8 cellular contexts compared by ENCODE assay signal in genomic region chr4:25861422-25861926, GRCh38. TPM values are rescaled to one million over a fixed set of nuclear protein-coding genes. Genes with fewer than 3 reads are reported as not detected.
DNase-seq lines count a peak whose midpoint lies in the region; ATAC-seq, FAIRE-seq and TF ChIP-seq lines count a peak whose summit lies in the region.

No MANE protein-coding gene starts in this region.

- no peaks in the 10 kb centered on the region for H3K36me3 ChIP-seq in RWPE2 (ENCODE audit: low read depth)

- H3K4me3 ChIP-seq in RWPE2 (ENCODE audit: severe bottlenecking) (peak overlapping the region; percentile 92), epithelial cell of proximal tubule (ENCODE audit: low read depth, low read length) (peak overlapping the region; percentile 77)

- TF ChIP-seq CTCF in RWPE2 (IDR thresholded peaks at IDR 0.05; ENCODE audit: poor library complexity, severe bottlenecking) = no peak
- TF ChIP-seq CTCF in epithelial cell of proximal tubule (conservative IDR thresholded peaks at IDR 0.05; ENCODE audit: low read depth, low read length) = no peak

- H3K27ac ChIP-seq in RWPE2 (ENCODE audit: poor library complexity, severe bottlenecking) = peak overlapping the region; percentile 16

- H3K4me1 ChIP-seq in RWPE2 (ENCODE audit: insufficient read depth, poor library complexity, severe bottlenecking) = peaks cover 19% of the 10 kb centered on the region

- H3K9me3 ChIP-seq in RWPE2 (ENCODE audit: severe bottlenecking) = peaks cover 1% of the 10 kb centered on the region

- ATAC-seq in RWPE2 (ENCODE audit: low read depth) = no peak

- peak; percentile 8 for FAIRE-seq in GM19239 (lab: Jason Lieb, UNC)

- H3K27me3 ChIP-seq in RWPE2 (ENCODE audit: insufficient read depth, poor library complexity, severe bottlenecking) = no peaks in the 10 kb centered on the region

- DNase-seq in GM19239 (ENCODE audit: insufficient read length, low spot score) = no peak
- DNase-seq in RWPE2 (ENCODE audit: low spot score) = no peak
- DNase-seq in epithelial cell of proximal tubule (ENCODE audit: low read depth) = no peak
- DNase-seq in renal cortical epithelial cell (ENCODE audit: low read depth) = peak; percentile 15
- no peak for DNase-seq in SK-N-DZ (ENCODE audit: low spot score)
- no peak for DNase-seq in stimulated activated CD8-positive, alpha-beta memory T cell treated with anti-CD3 and anti-CD28 coated beads, Interleukin-4, amount 100 ng/mL, for 48 hours
- no peak for DNase-seq in mucosa of gallbladder (ENCODE audit: low spot score)
- DNase-seq in NCI-H2029 (lab: John Stamatoyannopoulos, UW) = no peak

RNA-seq across cellular contexts. Expression of gene SEL1L3, which starts 1.3 kb away (rescaled TPM):
- total RNA-seq in epithelial cell of proximal tubule (31.2 and 54.4 TPM in 2 replicates), renal cortical epithelial cell (57.7 and 140 TPM in 2 replicates), mucosa of gallbladder (221 TPM)
- 4.0 TPM in 2 replicates for polyA plus RNA-seq in SK-N-DZ (2014; cell fraction: cytosol; rRNA removed)
- 2.9 and 3.0 TPM in 2 replicates for polyA plus RNA-seq in SK-N-DZ (2014; cell fraction: nucleus; rRNA removed)

RNA-seq across cellular contexts. Expression of gene SMIM20, which starts 52.5 kb away (rescaled TPM):
- total RNA-seq in epithelial cell of proximal tubule = 20.2 and 31.2 TPM in 2 replicates
- total RNA-seq in renal cortical epithelial cell = 28.3 and 39.2 TPM in 2 replicates
- 47.1 and 57.1 TPM in 2 replicates for polyA plus RNA-seq in SK-N-DZ (2014; cell fraction: cytosol; rRNA removed)
- 35.9 and 39.6 TPM in 2 replicates for polyA plus RNA-seq in SK-N-DZ (2014; cell fraction: nucleus; rRNA removed)
- total RNA-seq in mucosa of gallbladder = 34.0 TPM
